ENCODE assay signal across 8 cellular contexts in genomic region chr20:44959896-44960852, GRCh38. TPM values are rescaled to one million over a fixed set of nuclear protein-coding genes. Genes with fewer than 3 reads are reported as not detected.
DNase-seq lines count a peak whose midpoint lies in the region; ATAC-seq, FAIRE-seq and TF ChIP-seq lines count a peak whose summit lies in the region.

A gene with protein sequence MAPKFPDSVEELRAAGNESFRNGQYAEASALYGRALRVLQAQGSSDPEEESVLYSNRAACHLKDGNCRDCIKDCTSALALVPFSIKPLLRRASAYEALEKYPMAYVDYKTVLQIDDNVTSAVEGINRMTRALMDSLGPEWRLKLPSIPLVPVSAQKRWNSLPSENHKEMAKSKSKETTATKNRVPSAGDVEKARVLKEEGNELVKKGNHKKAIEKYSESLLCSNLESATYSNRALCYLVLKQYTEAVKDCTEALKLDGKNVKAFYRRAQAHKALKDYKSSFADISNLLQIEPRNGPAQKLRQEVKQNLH (minus strand): TSS chr20:44960397. CDS start chr20:44960333, 64 bp downstream.

- H3K4me3 ChIP-seq in GM12875 (ENCODE audit: low read depth, low read length), result peak within 1 kb of the TSS; percentile 75
- H3K4me3 ChIP-seq in pancreas, result peak within 1 kb of the TSS; percentile 62 to 90 (median 81)
- H3K4me3 ChIP-seq in tibial nerve, result peak within 1 kb of the TSS; percentile 63 to 96 (median 80)

- H3K9me3 ChIP-seq in pancreas (no peaks in the 10 kb centered on the region), tibial nerve (no peaks in the 10 kb centered on the region)

- H3K27me3 ChIP-seq in pancreas, result no peaks in the 10 kb centered on the region
- no peaks in the 10 kb centered on the region for H3K27me3 ChIP-seq in tibial nerve

- DNase-seq in NCI-H1436 (lab: John Stamatoyannopoulos, UW) (peak; percentile 93), SW480 (ENCODE audit: low spot score) (peak; percentile 98), Right ventricle myocardium inferior (ENCODE audit: missing footprints) (peak; percentile 99), pancreas (peak; percentile 92 to 99 (median 95)), tibial nerve (ENCODE audit: low spot score in 2 of 2) (peak; percentile 92 to 94)
- peak; percentile 98 for DNase-seq in activated naive CD8-positive, alpha-beta T cell treated with anti-CD3 and anti-CD28 coated beads, Interleukin-2, amount 50 U/mL, for 24 hours

- peaks cover 44% of the 10 kb centered on the region for H3K36me3 Mint-ChIP-seq in activated naive CD8-positive, alpha-beta T cell treated with anti-CD3 and anti-CD28 coated beads, Interleukin-2, amount 50 U/mL, for 24 hours (ENCODE audit: low read depth)

- ATAC-seq in HG02798 (IDR thresholded peaks at IDR 0.05; ENCODE audit: poor library complexity, unreplicated experiment) (peak; percentile 92), Right ventricle myocardium inferior (peak; percentile 98), pancreas (peak; percentile 98 to 99 (median 99))
- ATAC-seq in activated naive CD8-positive, alpha-beta T cell treated with anti-CD3 and anti-CD28 coated beads, Interleukin-2, amount 50 U/mL, for 24 hours, result peak; percentile 87

- H3K27me3 Mint-ChIP-seq in activated naive CD8-positive, alpha-beta T cell treated with anti-CD3 and anti-CD28 coated beads, Interleukin-2, amount 50 U/mL, for 24 hours, result no peaks in the 10 kb centered on the region

- no peaks in the 10 kb centered on the region for H3K9me3 Mint-ChIP-seq in activated naive CD8-positive, alpha-beta T cell treated with anti-CD3 and anti-CD28 coated beads, Interleukin-2, amount 50 U/mL, for 24 hours

- peak; percentile 69 to 90 for TF ChIP-seq EP300 in tibial nerve (IDR thresholded peaks at IDR 0.05)

- H3K27ac Mint-ChIP-seq in activated naive CD8-positive, alpha-beta T cell treated with anti-CD3 and anti-CD28 coated beads, Interleukin-2, amount 50 U/mL, for 24 hours, result peak within 1 kb of the TSS; percentile 98

- 0% methylated on average over 64 to 66 of the region's 66 CpGs for WGBS in pancreas, 2 donors
- 0 to 1% methylated on average over 23 to 54 of the region's 66 CpGs for WGBS in tibial nerve, 2 donors

- peaks cover 90% of the 10 kb centered on the region for H3K4me1 Mint-ChIP-seq in activated naive CD8-positive, alpha-beta T cell treated with anti-CD3 and anti-CD28 coated beads, Interleukin-2, amount 50 U/mL, for 24 hours

- peak within 1 kb of the TSS in 3 of 4 donors; percentile 51 to 52 (median 51) for H3K27ac ChIP-seq in pancreas
- H3K27ac ChIP-seq in tibial nerve, result peak within 1 kb of the TSS; percentile 3 to 88 (median 82)

- peak within 1 kb of the TSS; percentile 92 for H3K4me3 Mint-ChIP-seq in activated naive CD8-positive, alpha-beta T cell treated with anti-CD3 and anti-CD28 coated beads, Interleukin-2, amount 50 U/mL, for 24 hours

- no peak for TF ChIP-seq CTCF in GM12875 (IDR thresholded peaks at IDR 0.05; ENCODE audit: borderline replicate concordance, insufficient read depth, low read depth, low read length)
- no peak for TF ChIP-seq CTCF in pancreas (IDR thresholded peaks at IDR 0.05)
- peak in 1 of 5 experiments; percentile 39 for TF ChIP-seq CTCF in tibial nerve (IDR thresholded peaks at IDR 0.05)

- peaks cover 0 to 13% (median 7%) of the 10 kb centered on the region in 3 donors for H3K4me1 ChIP-seq in pancreas
- peaks cover 0 to 25% (median 8%) of the 10 kb centered on the region in 4 donors for H3K4me1 ChIP-seq in tibial nerve

- intact Hi-C loops in Right ventricle myocardium inferior (cut with DNase I) (loop anchor here (5.0 kb wide), 1 partner anchor 73 kb away; the partner anchor contains the start of gene YWHAB), pancreas (cut with DNase I) (no loop called here)

- H3K36me3 ChIP-seq in pancreas (peaks cover 0 to 10% (median 6%) of the 10 kb centered on the region in 3 donors), tibial nerve (peaks cover 0 to 13% (median 1%) of the 10 kb centered on the region in 3 donors)

- TF ChIP-seq POLR2A in tibial nerve (IDR thresholded peaks at IDR 0.05), result peak; percentile 58 to 81

- no peak for FAIRE-seq in pancreas (lab: Jason Lieb, UNC)

RNA-seq across cellular contexts. Expression of the gene that starts here (rescaled TPM):
- 10.3 TPM for total RNA-seq in Right ventricle myocardium inferior
- total RNA-seq in pancreas, result 10 to 100 TPM in 2 of 6 donors, 1 to 10 TPM in 4; 4.9 to 12.4 (median 7.4) TPM
- polyA plus RNA-seq in pancreas, result 10 to 100 TPM in 1 of 2 donors, 1 to 10 TPM in 1; 7.4 to 18.6 TPM
- 10 to 100 TPM in 3 of 4 donors, 1 to 10 TPM in 1; 5.9 to 18.0 (median 13.9) TPM for total RNA-seq in tibial nerve

Comparison
In these comparisons a context has a peak if more than half of its experiments do, and no peak if none do; other contexts are left out.
1. Peak in every context shown above with its lines: DNase-seq, ATAC-seq, H3K4me3 ChIP-seq and H3K27ac ChIP-seq.